ENCODE assay signal across 26 cellular contexts in genomic region chr12:107423531-107423930, GRCh38.
"Had no signal": no experiment of that assay in that cellular context is flagged by ENCODE, and none has a peak within 500 bp of the region (broad histone marks: within the 10 kb centered on the region; RNA-seq: fewer than 3 reads in every experiment).

No MANE protein-coding gene starts in this region.

- H3K4me3 ChIP-seq: heart right ventricle, hepatocyte, left ventricle myocardium inferior, lung, right atrium auricular region, right lobe of liver, skin epidermis, spleen, suprapubic skin, thoracic aorta, tibial artery, upper lobe of right lung had no signal

- H3K27me3 ChIP-seq: hepatocyte, neutrophil, right atrium auricular region, right lobe of liver, suprapubic skin, upper lobe of right lung had no signal

- H3K36me3 Mint-ChIP-seq: mesothelial cell of epicardium; natural killer cell treated with Interleukin-12 subunit alpha and Interleukin-12 subunit beta and Interleukin-15 and Interleukin-18, amount 100 ng/mL, for 72 hours; stimulated activated effector memory CD8-positive, alpha-beta T cell treated with anti-CD3 and anti-CD28 coated beads, Interleukin-12 subunit alpha, Interleukin-12 subunit beta, amount 100 ng/mL, for 72 hours had no signal

- H3K9ac ChIP-seq: parathyroid adenoma had no signal

- H3K4me3 Mint-ChIP-seq: memory B cell; mesothelial cell of epicardium; naive thymus-derived CD4-positive, alpha-beta T cell; natural killer cell treated with Interleukin-12 subunit alpha and Interleukin-12 subunit beta and Interleukin-15 and Interleukin-18, amount 100 ng/mL, for 72 hours; neural crest cell; stimulated activated effector memory CD8-positive, alpha-beta T cell treated with anti-CD3 and anti-CD28 coated beads, Interleukin-12 subunit alpha, Interleukin-12 subunit beta, amount 100 ng/mL, for 72 hours; stimulated activated naive CD8-positive, alpha-beta T cell treated with anti-CD3 and anti-CD28 coated beads, Interleukin-15, Interleukin-2, amounts not matched to agents 100 ng/mL and 50 ng/mL, for 24 hours had no signal

- H3K4me1 Mint-ChIP-seq: memory B cell, neural crest cell had no signal

- H2AFZ ChIP-seq: hepatocyte, parathyroid adenoma had no signal

- H3K36me3 ChIP-seq: heart right ventricle, left ventricle myocardium inferior, neutrophil, right atrium auricular region, right lobe of liver, spleen, suprapubic skin, thoracic aorta, tibial artery, upper lobe of right lung had no signal

- H3K4me2 ChIP-seq: hepatocyte had no signal

- DNase-seq: heart right ventricle; islet precursor cell; left ventricle myocardium inferior; naive thymus-derived CD4-positive, alpha-beta T cell; occipital lobe; right lobe of liver; spleen; stimulated activated CD4-positive, alpha-beta T cell treated with anti-CD3 and anti-CD28 coated beads, Interleukin-4, amount 100 ng/mL, for 24 hours; stimulated activated naive CD4-positive, alpha-beta T cell; tibial artery; trophoblast cell; upper lobe of right lung had no signal

- H3K4me1 ChIP-seq: heart right ventricle, left ventricle myocardium inferior, right atrium auricular region, right lobe of liver, spleen, tibial artery, upper lobe of right lung had no signal

- H3K79me2 ChIP-seq: hepatocyte had no signal

- H3K27ac Mint-ChIP-seq: memory B cell; mesothelial cell of epicardium; natural killer cell treated with Interleukin-12 subunit alpha and Interleukin-12 subunit beta and Interleukin-15 and Interleukin-18, amount 100 ng/mL, for 72 hours; stimulated activated effector memory CD8-positive, alpha-beta T cell treated with anti-CD3 and anti-CD28 coated beads, Interleukin-12 subunit alpha, Interleukin-12 subunit beta, amount 100 ng/mL, for 72 hours; stimulated activated naive CD8-positive, alpha-beta T cell treated with anti-CD3 and anti-CD28 coated beads, Interleukin-15, Interleukin-2, amounts not matched to agents 100 ng/mL and 50 ng/mL, for 24 hours had no signal

- H3K9me3 Mint-ChIP-seq: natural killer cell treated with Interleukin-12 subunit alpha and Interleukin-12 subunit beta and Interleukin-15 and Interleukin-18, amount 100 ng/mL, for 72 hours had no signal

- H3K27ac ChIP-seq: heart right ventricle, hepatocyte, left ventricle myocardium inferior, neutrophil, parathyroid adenoma, right atrium auricular region, right lobe of liver, skin epidermis, spleen, suprapubic skin, thoracic aorta, tibial artery, upper lobe of right lung had no signal

- ATAC-seq: heart right ventricle; naive thymus-derived CD4-positive, alpha-beta T cell; natural killer cell treated with Interleukin-12 subunit alpha and Interleukin-12 subunit beta and Interleukin-15 and Interleukin-18, amount 100 ng/mL, for 72 hours; right lobe of liver; stimulated activated effector memory CD8-positive, alpha-beta T cell treated with anti-CD3 and anti-CD28 coated beads, Interleukin-12 subunit alpha, Interleukin-12 subunit beta, amount 100 ng/mL, for 72 hours; upper lobe of right lung had no signal

- H3K27me3 Mint-ChIP-seq: stimulated activated naive CD8-positive, alpha-beta T cell treated with anti-CD3 and anti-CD28 coated beads, Interleukin-15, Interleukin-2, amounts not matched to agents 100 ng/mL and 50 ng/mL, for 24 hours had no signal

- H3K9me3 ChIP-seq: neutrophil, right atrium auricular region, right lobe of liver, suprapubic skin, thoracic aorta, upper lobe of right lung had no signal
